16 cellular contexts compared by ENCODE assay signal in the genomic region with DNA sequence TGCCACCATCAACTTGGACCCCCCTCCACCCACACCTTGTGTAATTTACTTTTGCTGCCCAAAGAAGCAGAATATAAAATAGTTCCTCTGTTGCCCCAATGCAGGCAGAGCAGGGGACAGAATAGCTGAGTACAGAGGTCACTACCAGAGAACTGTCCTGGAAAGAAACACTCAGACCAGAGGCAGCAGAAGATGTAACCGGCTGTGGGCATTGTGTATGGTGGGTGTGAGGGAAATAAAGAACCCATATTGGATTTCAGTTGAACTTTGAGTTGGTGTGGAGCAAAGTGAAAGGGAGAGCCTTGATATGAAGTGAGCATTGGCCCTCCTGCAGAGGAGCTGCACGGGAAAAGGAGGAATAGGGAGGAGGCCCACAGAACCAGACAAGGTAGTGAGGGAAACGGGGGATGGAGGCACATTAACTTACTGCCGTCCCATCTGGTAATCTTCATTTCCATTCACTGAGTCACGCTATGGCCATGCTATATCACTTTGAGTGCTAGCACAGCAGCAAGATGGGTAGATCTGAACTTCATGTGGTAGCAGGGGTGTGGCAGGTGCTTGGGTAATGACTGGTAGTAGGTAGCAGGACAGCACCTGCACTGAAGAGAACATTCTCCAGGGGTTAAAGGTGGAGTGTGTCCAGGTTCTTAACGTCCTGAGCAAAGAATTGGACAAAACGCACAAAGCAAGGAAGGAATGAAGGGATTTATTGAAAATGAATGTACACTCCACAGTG.
"Had no signal": no experiment of that assay in that cellular context is flagged by ENCODE, and none has a peak within 500 bp of the region (broad histone marks: within the 10 kb centered on the region; RNA-seq: fewer than 3 reads in every experiment).

No MANE protein-coding gene starts in this region.

- FAIRE-seq: frontal cortex had no signal

- H3K4me1 ChIP-seq: body of pancreas, heart left ventricle, parathyroid adenoma had no signal

- H3K4me2 ChIP-seq: smooth muscle cell had no signal

- H3K9me3 Mint-ChIP-seq: activated naive CD4-positive, alpha-beta T cell treated with anti-CD3 and anti-CD28 coated beads, Interleukin-2, amount 50 U/mL, for 24 hours; activated T-cell treated with anti-CD3 and anti-CD28 coated beads, Interleukin-2, amount 50 U/mL, for 24 hours; neural crest cell had no signal

- H3K27ac ChIP-seq: body of pancreas, heart left ventricle, parathyroid adenoma, transverse colon had no signal

- H3K4me3 Mint-ChIP-seq: activated CD8-positive, alpha-beta memory T cell treated with anti-CD3 and anti-CD28 coated beads, Interleukin-2, amount 10 ng/mL, durations not matched to agents 7 days and 5 days; activated naive CD4-positive, alpha-beta T cell treated with anti-CD3 and anti-CD28 coated beads, Interleukin-2, amount 50 U/mL, for 24 hours; activated T-cell treated with anti-CD3 and anti-CD28 coated beads, Interleukin-2, amount 50 U/mL, for 24 hours; neural crest cell; stimulated activated memory B cell treated with anti-CD40 and anti-IgM and Interleukin-4, amounts not matched to agents 10 μg/mL and 1 μg/mL and 100 μg/mL, for 72 hours had no signal

- H3K27me3 ChIP-seq: body of pancreas, transverse colon had no signal

- H3K27me3 Mint-ChIP-seq: activated T-cell treated with anti-CD3 and anti-CD28 coated beads, Interleukin-2, amount 50 U/mL, for 24 hours; stimulated activated memory B cell treated with anti-CD40 and anti-IgM and Interleukin-4, amounts not matched to agents 10 μg/mL and 1 μg/mL and 100 μg/mL, for 72 hours had no signal

- H3K79me2 ChIP-seq: parathyroid adenoma had no signal

- H3K4me1 Mint-ChIP-seq: activated naive CD4-positive, alpha-beta T cell treated with anti-CD3 and anti-CD28 coated beads, Interleukin-2, amount 50 U/mL, for 24 hours; neural crest cell; stimulated activated memory B cell treated with anti-CD40 and anti-IgM and Interleukin-4, amounts not matched to agents 10 μg/mL and 1 μg/mL and 100 μg/mL, for 72 hours had no signal

- H3K36me3 Mint-ChIP-seq: activated CD8-positive, alpha-beta memory T cell treated with anti-CD3 and anti-CD28 coated beads, Interleukin-2, amount 10 ng/mL, durations not matched to agents 7 days and 5 days; activated naive CD4-positive, alpha-beta T cell treated with anti-CD3 and anti-CD28 coated beads, Interleukin-2, amount 50 U/mL, for 24 hours had no signal

- H3K27ac Mint-ChIP-seq: activated CD8-positive, alpha-beta memory T cell treated with anti-CD3 and anti-CD28 coated beads, Interleukin-2, amount 10 ng/mL, durations not matched to agents 7 days and 5 days; activated naive CD4-positive, alpha-beta T cell treated with anti-CD3 and anti-CD28 coated beads, Interleukin-2, amount 50 U/mL, for 24 hours; activated T-cell treated with anti-CD3 and anti-CD28 coated beads, Interleukin-2, amount 50 U/mL, for 24 hours; stimulated activated memory B cell treated with anti-CD40 and anti-IgM and Interleukin-4, amounts not matched to agents 10 μg/mL and 1 μg/mL and 100 μg/mL, for 72 hours had no signal

- DNase-seq: activated CD4-positive, alpha-beta T cell treated with anti-CD3 and anti-CD28 coated beads, Interleukin-2, amount 50 U/mL, for 48 hours; activated CD4-positive, CD25-positive, alpha-beta regulatory T cell treated with anti-CD3 and anti-CD28 coated beads, Interleukin-2, amount 50 U/mL, for 72 hours; activated CD8-positive, alpha-beta memory T cell treated with anti-CD3 and anti-CD28 coated beads, Interleukin-2, amount 10 ng/mL, durations not matched to agents 7 days and 5 days; activated effector memory CD4-positive, alpha-beta T cell treated with Interleukin-2 at 50 U/mL for 16 hours; activated T-cell treated with anti-CD3 and anti-CD28 coated beads, Interleukin-2, amount 50 U/mL, for 24 hours; body of pancreas; heart left ventricle; islet precursor cell; T-helper 2 cell; transverse colon had no signal

- H3K9ac ChIP-seq: parathyroid adenoma had no signal

- H2AFZ ChIP-seq: parathyroid adenoma had no signal

- H3K4me3 ChIP-seq: body of pancreas, heart left ventricle, smooth muscle cell, transverse colon had no signal

- H3K36me3 ChIP-seq: heart left ventricle, transverse colon had no signal

- ATAC-seq: activated CD8-positive, alpha-beta memory T cell treated with anti-CD3 and anti-CD28 coated beads, Interleukin-2, amount 10 ng/mL, durations not matched to agents 7 days and 5 days; body of pancreas; heart left ventricle; stimulated activated memory B cell treated with anti-CD40 and anti-IgM and Interleukin-4, amounts not matched to agents 10 μg/mL and 1 μg/mL and 100 μg/mL, for 72 hours had no signal

- H3K9me3 ChIP-seq: body of pancreas, transverse colon had no signal
